ENCODE assay signal across 17 cellular contexts in the genomic region with DNA sequence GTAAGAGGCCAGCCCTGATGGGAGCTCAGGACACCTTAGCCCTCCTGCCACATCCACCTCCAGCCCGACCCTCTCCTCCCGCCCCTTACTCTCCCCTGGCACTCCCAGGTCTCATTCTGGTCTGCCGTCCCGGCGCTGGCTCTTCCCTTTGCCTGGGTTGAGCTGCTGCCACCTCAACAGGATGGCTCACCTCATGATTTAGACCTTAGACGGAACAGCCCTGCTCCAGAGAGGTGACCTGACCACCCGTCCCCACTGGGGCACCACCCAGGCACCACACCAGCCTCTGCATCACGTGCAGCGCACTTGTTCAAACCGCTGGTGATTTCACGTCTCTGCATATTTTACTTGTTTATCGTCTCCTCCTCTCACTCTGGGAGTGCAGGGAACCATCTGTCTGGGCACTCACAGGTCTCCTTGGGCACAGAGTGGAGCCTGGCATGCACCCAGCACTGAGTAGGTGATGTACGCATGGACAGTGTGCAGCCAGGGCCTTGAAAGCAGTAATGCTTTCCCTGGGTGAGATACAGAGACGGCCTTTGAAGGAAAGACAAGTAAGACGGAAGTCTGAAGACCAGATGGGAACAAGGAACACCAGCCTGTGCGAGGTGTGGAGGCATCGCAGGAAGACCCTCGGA.
DNase-seq lines count a peak whose midpoint lies in the region; ATAC-seq and TF ChIP-seq lines count a peak whose summit lies in the region.
"Had no signal": no experiment of that assay in that cellular context is flagged by ENCODE, and none has a peak within 500 bp of the region (broad histone marks: within the 10 kb centered on the region; RNA-seq: fewer than 3 reads in every experiment).

No MANE protein-coding gene starts in this region.

- peak overlapping the region in 1 of 2 experiments; percentile 46 for H2BK12ac ChIP-seq in mesenchymal stem cell (ENCODE audit: low read length in 2 of 2)

- H2BK120ac ChIP-seq in mesenchymal stem cell (ENCODE audit: low read depth, low read length), result no peak overlapping the region

- DNase-seq in NCI-H1092 treated with DMSO at 0.1 percent for 48 hours (lab: John Stamatoyannopoulos, UW) (peak; percentile 10), NCI-H1092 (lab: John Stamatoyannopoulos, UW) (no peak), mesenchymal stem cell (no peak), endothelial cell (ENCODE audit: low spot score) (no peak), HAP-1 (ENCODE audit: low spot score in 2 of 2) (no peak)
- DNase-seq: BE2C; CD4-positive, CD25-positive, alpha-beta regulatory T cell; COR-L47; KBM-7; NCI-H1417; NCI-H187 treated with DMSO at 0.1 percent for 48 hours; OCI-M1; RPMI8226 had no signal

- no peak overlapping the region for H2BK15ac ChIP-seq in mesenchymal stem cell (ENCODE audit: low read depth, poor library complexity, severe bottlenecking)

- no peak for TF ChIP-seq CTCF in VCaP (conservative IDR thresholded peaks at IDR 0.05)
- TF ChIP-seq CTCF in endothelial cell (IDR thresholded peaks at IDR 0.05; ENCODE audit: unreplicated experiment), result no peak

- H3K36me3 Mint-ChIP-seq in endothelial cell (ENCODE audit: low read depth, unreplicated experiment), result no peaks in the 10 kb centered on the region
- H3K36me3 Mint-ChIP-seq: CD4-positive, CD25-positive, alpha-beta regulatory T cell had no signal

- no peak for ATAC-seq in GM21390 (IDR thresholded peaks at IDR 0.05; ENCODE audit: unreplicated experiment)
- ATAC-seq: HepG2 had no signal

- WGBS in mesenchymal stem cell, result 91% methylated on average over 18 of the region's 18 CpGs

- H3K27ac ChIP-seq in VCaP, result peak overlapping the region; percentile 13; the same call in 1 of the 2 replicates
- H3K27ac ChIP-seq in mesenchymal stem cell (ENCODE audit: low read length, poor library complexity, severe bottlenecking), result no peak overlapping the region
- H3K27ac ChIP-seq in stomach smooth muscle (ENCODE audit: low read length), result peak overlapping the region; percentile 85

- H2AK5ac ChIP-seq in mesenchymal stem cell (ENCODE audit: low read length, severe bottlenecking), result no peak overlapping the region

- no peak overlapping the region for H3K23ac ChIP-seq in mesenchymal stem cell (ENCODE audit: low read length in 2 of 2)

- in situ Hi-C loops in HAP-1 (cut with MboI; ENCODE audit: low sequenced_read_pairs), result no loop called here

- H3K27me3 ChIP-seq in mesenchymal stem cell (ENCODE audit: control insufficient read depth in 1 of 2, insufficient read depth in 1 of 2, low read length in 2 of 2), result no peaks in the 10 kb centered on the region
- no peaks in the 10 kb centered on the region for H3K27me3 ChIP-seq in stomach smooth muscle (ENCODE audit: control insufficient read depth in 1 of 2, insufficient read depth in 2 of 2, low read length in 2 of 2)
- H3K27me3 ChIP-seq in HAP-1 (ENCODE audit: low read depth), result no peaks in the 10 kb centered on the region
- H3K27me3 ChIP-seq: BE2C had no signal

- no peak overlapping the region for H3K4ac ChIP-seq in mesenchymal stem cell (ENCODE audit: low read depth in 1 of 2, low read length in 2 of 2)

- H3K9ac ChIP-seq in mesenchymal stem cell (ENCODE audit: low read length) (no peak overlapping the region), stomach smooth muscle (ENCODE audit: low read length in 2 of 2) (no peak overlapping the region)

- peaks cover 14% of the 10 kb centered on the region for H3K4me1 ChIP-seq in mesenchymal stem cell (ENCODE audit: control insufficient read depth, insufficient read depth, low read depth, low read length)
- H3K4me1 ChIP-seq in stomach smooth muscle (ENCODE audit: control insufficient read depth, insufficient read depth, low read length), result peaks cover 37% of the 10 kb centered on the region
- no peaks in the 10 kb centered on the region for H3K4me1 ChIP-seq in HAP-1
- H3K4me1 ChIP-seq: BE2C had no signal

- H3K4me1 Mint-ChIP-seq in endothelial cell (ENCODE audit: unreplicated experiment), result no peaks in the 10 kb centered on the region

- H3K9me3 ChIP-seq in mesenchymal stem cell (ENCODE audit: control insufficient read depth, low read length) (no peaks in the 10 kb centered on the region), stomach smooth muscle (ENCODE audit: control insufficient read depth in 2 of 2, low read length in 2 of 2) (no peaks in the 10 kb centered on the region), HAP-1 (no peaks in the 10 kb centered on the region)
- H3K9me3 ChIP-seq: BE2C had no signal

- no peak overlapping the region for H3K4me3 ChIP-seq in mesenchymal stem cell (ENCODE audit: insufficient read depth in 1 of 2, low read depth in 1 of 2, low read length in 2 of 2)
- H3K4me3 ChIP-seq in stomach smooth muscle (ENCODE audit: low read length in 2 of 2), result no peak overlapping the region
- H3K4me3 ChIP-seq in HAP-1, result no peak overlapping the region

- H3K9me3 Mint-ChIP-seq in endothelial cell (ENCODE audit: unreplicated experiment), result no peaks in the 10 kb centered on the region
- H3K9me3 Mint-ChIP-seq: CD4-positive, CD25-positive, alpha-beta regulatory T cell had no signal

- H4K91ac ChIP-seq in mesenchymal stem cell (ENCODE audit: low read length), result no peak overlapping the region

- no peak overlapping the region for H2AFZ ChIP-seq in mesenchymal stem cell (ENCODE audit: low read depth, low read length)

- H3K36me3 ChIP-seq in mesenchymal stem cell (ENCODE audit: control insufficient read depth in 1 of 2, insufficient read depth in 2 of 2, low read depth in 1 of 2, low read length in 2 of 2) (no peaks in the 10 kb centered on the region), stomach smooth muscle (ENCODE audit: control insufficient read depth in 2 of 2, insufficient read depth in 2 of 2, low read length in 2 of 2) (no peaks in the 10 kb centered on the region), HAP-1 (replicated peaks) (no peaks in the 10 kb centered on the region)
- H3K36me3 ChIP-seq: BE2C had no signal

- H3K79me1 ChIP-seq in mesenchymal stem cell (replicated peaks; ENCODE audit: low read length, poor library complexity, severe bottlenecking), result no peaks in the 10 kb centered on the region

- H4K8ac ChIP-seq in mesenchymal stem cell (ENCODE audit: low read length), result peak overlapping the region; percentile 31

- peaks cover 4% of the 10 kb centered on the region for H3K27me3 Mint-ChIP-seq in endothelial cell (ENCODE audit: unreplicated experiment)
- H3K27me3 Mint-ChIP-seq: CD4-positive, CD25-positive, alpha-beta regulatory T cell had no signal

- H3K14ac ChIP-seq in mesenchymal stem cell (ENCODE audit: low read length in 2 of 2), result no peak overlapping the region

- no peak overlapping the region for H3K27ac Mint-ChIP-seq in endothelial cell (ENCODE audit: unreplicated experiment)
- H3K27ac Mint-ChIP-seq: CD4-positive, CD25-positive, alpha-beta regulatory T cell had no signal

- no peak overlapping the region for H3K4me3 Mint-ChIP-seq in endothelial cell (ENCODE audit: unreplicated experiment)
- H3K4me3 Mint-ChIP-seq: CD4-positive, CD25-positive, alpha-beta regulatory T cell had no signal

- H3K18ac ChIP-seq in mesenchymal stem cell (ENCODE audit: low read depth in 1 of 2, low read length in 2 of 2), result no peak overlapping the region

- no peak overlapping the region for H2BK5ac ChIP-seq in mesenchymal stem cell (ENCODE audit: low read depth, low read length, poor library complexity, severe bottlenecking)

- H3K4me2 ChIP-seq in mesenchymal stem cell (ENCODE audit: low read length, poor library complexity, severe bottlenecking), result no peak overlapping the region
